ENCODE assay signal across 14 cellular contexts in the genomic region with DNA sequence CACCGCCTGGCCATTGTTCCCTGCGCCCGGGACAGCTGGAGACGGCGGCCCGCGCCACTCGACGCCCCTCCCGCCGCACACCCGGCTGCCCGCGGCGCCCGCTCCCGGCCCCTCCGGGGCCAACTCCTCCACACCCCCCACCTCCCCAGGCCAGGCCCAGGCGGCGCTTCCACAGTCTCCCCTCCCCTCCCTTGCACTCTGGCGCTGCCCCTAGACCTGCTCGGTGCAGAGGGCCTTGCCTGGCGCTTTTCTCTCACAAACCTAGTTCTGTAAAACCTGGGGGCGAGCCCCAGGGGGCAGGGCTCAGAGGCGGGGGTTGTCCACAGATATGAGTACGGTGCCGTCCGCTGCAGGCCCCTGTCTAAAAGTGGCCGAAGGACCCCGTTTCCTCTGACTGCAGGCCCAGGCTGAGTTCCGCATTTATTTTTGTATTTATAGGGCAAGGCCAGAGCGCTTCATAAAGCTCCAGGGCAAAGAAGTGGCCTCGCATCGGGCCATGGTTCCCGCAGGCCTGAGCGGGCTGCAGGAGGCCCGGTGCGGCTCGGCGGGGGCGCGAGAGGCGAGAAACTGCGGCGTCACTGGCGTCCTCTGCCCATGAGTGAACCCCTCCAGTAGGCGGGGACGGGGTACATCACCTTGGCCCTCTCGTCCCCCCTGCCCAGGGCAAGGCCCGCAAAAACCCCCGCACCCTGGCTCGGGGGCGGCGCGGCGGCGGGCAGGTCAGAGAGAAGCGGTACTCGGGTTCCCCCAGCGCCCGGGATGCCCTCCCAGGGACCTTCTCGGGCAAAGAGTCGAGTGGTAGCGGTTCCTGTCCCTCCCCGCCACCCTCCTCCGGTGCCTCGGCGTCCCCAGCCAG.
DNase-seq lines count a peak whose midpoint lies in the region; ATAC-seq and TF ChIP-seq lines count a peak whose summit lies in the region.
"Had no signal": no experiment of that assay in that cellular context is flagged by ENCODE, and none has a peak within 500 bp of the region (broad histone marks: within the 10 kb centered on the region; RNA-seq: fewer than 3 reads in every experiment).

No MANE protein-coding gene starts in this region.

- TF ChIP-seq CTCF in NB4 (IDR thresholded peaks at IDR 0.05; ENCODE audit: low read depth, low read length) (no peak), ovary (IDR thresholded peaks at IDR 0.05) (no peak), A673 (conservative IDR thresholded peaks at IDR 0.05; ENCODE audit: low read depth, low read length) (no peak)

- no peak overlapping the region for H3K27ac ChIP-seq in ovary
- H3K27ac ChIP-seq in A673 (ENCODE audit: low read depth, low read length, poor library complexity, severe bottlenecking), result no peak overlapping the region
- H3K27ac ChIP-seq: SJSA1, skin epidermis, upper lobe of left lung had no signal

- H3K9me3 Mint-ChIP-seq in activated CD4-positive, alpha-beta T cell treated with anti-CD3 and anti-CD28 coated beads, Interleukin-2, amount 10 ng/mL, durations not matched to agents 7 days and 5 days, result no peaks in the 10 kb centered on the region
- H3K9me3 Mint-ChIP-seq in activated CD4-positive, alpha-beta T cell treated with anti-CD3 and anti-CD28 coated beads for 36 hours (ENCODE audit: low read depth), result no peaks in the 10 kb centered on the region

- H3K4me1 ChIP-seq in ovary (ENCODE audit: insufficient read depth), result peaks cover 2% of the 10 kb centered on the region
- H3K4me1 ChIP-seq in A673 (ENCODE audit: insufficient read depth, low read length, poor library complexity, severe bottlenecking), result no peaks in the 10 kb centered on the region
- H3K4me1 ChIP-seq: SJSA1 had no signal

- H3K4me1 Mint-ChIP-seq in activated CD4-positive, alpha-beta T cell treated with anti-CD3 and anti-CD28 coated beads, Interleukin-2, amount 10 ng/mL, durations not matched to agents 7 days and 5 days, result peaks cover 16% of the 10 kb centered on the region
- peaks cover 12% of the 10 kb centered on the region for H3K4me1 Mint-ChIP-seq in activated CD4-positive, alpha-beta T cell treated with anti-CD3 and anti-CD28 coated beads for 36 hours

- H3K27me3 ChIP-seq in ovary (no peaks in the 10 kb centered on the region), A673 (replicated peaks; ENCODE audit: insufficient read depth, low read depth, low read length, poor library complexity) (peaks cover 79% of the 10 kb centered on the region)
- H3K27me3 ChIP-seq: SJSA1 had no signal

- CTCF ChIA-PET in activated CD4-positive, alpha-beta T cell treated with anti-CD3 and anti-CD28 coated beads, Interleukin-2, amount 10 ng/mL, durations not matched to agents 7 days and 5 days (lab: Charles Lee), result no interaction called here
- CTCF ChIA-PET in activated CD4-positive, alpha-beta T cell treated with anti-CD3 and anti-CD28 coated beads for 36 hours (lab: Charles Lee), result interaction anchor here (0.6 kb wide), 1 partner anchor 73 kb away, joined by 3 read pairs; no protein-coding TSS in a partner anchor
- CTCF ChIA-PET in A673 (lab: Charles Lee), result no interaction called here

- TF ChIP-seq EP300 in ovary (IDR thresholded peaks at IDR 0.05), result no peak

- ATAC-seq in activated CD4-positive, alpha-beta T cell treated with anti-CD3 and anti-CD28 coated beads for 36 hours, result no peak

- intact Hi-C loops in activated CD4-positive, alpha-beta T cell treated with anti-CD3 and anti-CD28 coated beads for 36 hours (cut with DNase I, micrococcal nuclease), result no loop called here
- intact Hi-C loops in ovary (cut with DNase I) (no loop called here), A673 (cut with micrococcal nuclease; ENCODE audit: unreplicated experiment) (no loop called here)

- no peak overlapping the region for H3K4me3 Mint-ChIP-seq in activated CD4-positive, alpha-beta T cell treated with anti-CD3 and anti-CD28 coated beads, Interleukin-2, amount 10 ng/mL, durations not matched to agents 7 days and 5 days
- H3K4me3 Mint-ChIP-seq in activated CD4-positive, alpha-beta T cell treated with anti-CD3 and anti-CD28 coated beads for 36 hours, result no peak overlapping the region

- H3K36me3 Mint-ChIP-seq in activated CD4-positive, alpha-beta T cell treated with anti-CD3 and anti-CD28 coated beads, Interleukin-2, amount 10 ng/mL, durations not matched to agents 7 days and 5 days (ENCODE audit: low read depth), result no peaks in the 10 kb centered on the region
- no peaks in the 10 kb centered on the region for H3K36me3 Mint-ChIP-seq in activated CD4-positive, alpha-beta T cell treated with anti-CD3 and anti-CD28 coated beads for 36 hours (ENCODE audit: low read depth)

- peak overlapping the region; percentile 3 for H3K27ac Mint-ChIP-seq in activated CD4-positive, alpha-beta T cell treated with anti-CD3 and anti-CD28 coated beads, Interleukin-2, amount 10 ng/mL, durations not matched to agents 7 days and 5 days
- no peak overlapping the region for H3K27ac Mint-ChIP-seq in activated CD4-positive, alpha-beta T cell treated with anti-CD3 and anti-CD28 coated beads for 36 hours

- no peaks in the 10 kb centered on the region for H3K36me3 ChIP-seq in ovary
- no peaks in the 10 kb centered on the region for H3K36me3 ChIP-seq in A673 (ENCODE audit: insufficient read depth, low read length, poor library complexity, severe bottlenecking)
- H3K36me3 ChIP-seq: SJSA1, upper lobe of left lung had no signal

- H3K27me3 Mint-ChIP-seq in activated CD4-positive, alpha-beta T cell treated with anti-CD3 and anti-CD28 coated beads, Interleukin-2, amount 10 ng/mL, durations not matched to agents 7 days and 5 days, result peaks cover 45% of the 10 kb centered on the region
- peaks cover 36% of the 10 kb centered on the region for H3K27me3 Mint-ChIP-seq in activated CD4-positive, alpha-beta T cell treated with anti-CD3 and anti-CD28 coated beads for 36 hours

- TF ChIP-seq POLR2A in NB4 (IDR thresholded peaks at IDR 0.05; ENCODE audit: extremely low read depth, insufficient read length) (no peak), ovary (IDR thresholded peaks at IDR 0.05) (no peak)

- H3K4me3 ChIP-seq in NB4 (ENCODE audit: low read depth, low read length) (no peak overlapping the region), ovary (no peak overlapping the region), A673 (ENCODE audit: low read depth, low read length, poor library complexity, severe bottlenecking) (no peak overlapping the region)
- H3K4me3 ChIP-seq: mucosa of descending colon, SJSA1, skin epidermis had no signal

- POLR2A ChIA-PET in activated CD4-positive, alpha-beta T cell treated with anti-CD3 and anti-CD28 coated beads, Interleukin-2, amount 10 ng/mL, durations not matched to agents 7 days and 5 days (lab: Charles Lee), result no interaction called here
- POLR2A ChIA-PET in activated CD4-positive, alpha-beta T cell treated with anti-CD3 and anti-CD28 coated beads for 36 hours (lab: Charles Lee), result no interaction called here
- POLR2A ChIA-PET in A673 (lab: Charles Lee; ENCODE audit: low non-redundant PET), result no interaction called here

- H3K9me3 ChIP-seq in ovary (no peaks in the 10 kb centered on the region), A673 (ENCODE audit: low read depth, low read length, poor library complexity, severe bottlenecking) (no peaks in the 10 kb centered on the region)
- H3K9me3 ChIP-seq: mucosa of descending colon, upper lobe of left lung had no signal

- WGBS in ovary, 3 donors, result 15 to 26% (median 23%) methylated on average over 43 to 68 of the region's 68 CpGs

- no TSS peak for BruUV-seq in A673 (replicated peaks; lab: Mats Ljungman, UMichigan)

- DNase-seq in activated CD4-positive, alpha-beta T cell treated with anti-CD3 and anti-CD28 coated beads, Interleukin-2, amount 10 ng/mL, durations not matched to agents 7 days and 5 days, result no peak
- no peak for DNase-seq in activated CD4-positive, alpha-beta T cell treated with anti-CD3 and anti-CD28 coated beads for 36 hours
- peak; percentile 60 for DNase-seq in NB4 (ENCODE audit: low read depth)
- DNase-seq in globus pallidus (ENCODE audit: low spot score), result peak; percentile 28
- peak in 3 of 5 donors; percentile 6 to 25 (median 17) for DNase-seq in ovary
- no peak for DNase-seq in MV-4-11 (lab: John Stamatoyannopoulos, UW)
- no peak for DNase-seq in NCI-H69 (lab: John Stamatoyannopoulos, UW)
- no peak for DNase-seq in A673 (ENCODE audit: low spot score)
- DNase-seq: ACHN, mucosa of descending colon, NCI-H526 treated with DMSO at 0.1 percent for 48 hours had no signal

Comparison
In these comparisons a context has a peak if more than half of its experiments do, and no peak if none do; other contexts are left out.
1. DNase-seq: peak in NB4 (single experiment), globus pallidus (single experiment) and ovary (3 of 5); none in activated CD4-positive, alpha-beta T cell treated with anti-CD3 and anti-CD28 coated beads, Interleukin-2, amount 10 ng/mL, durations not matched to agents 7 days and 5 days (single experiment), activated CD4-positive, alpha-beta T cell treated with anti-CD3 and anti-CD28 coated beads for 36 hours (single experiment), MV-4-11 (single experiment), NCI-H69 (single experiment) and A673 (single experiment).